ENCODE assay signal across 1 cellular context in the genomic region with DNA sequence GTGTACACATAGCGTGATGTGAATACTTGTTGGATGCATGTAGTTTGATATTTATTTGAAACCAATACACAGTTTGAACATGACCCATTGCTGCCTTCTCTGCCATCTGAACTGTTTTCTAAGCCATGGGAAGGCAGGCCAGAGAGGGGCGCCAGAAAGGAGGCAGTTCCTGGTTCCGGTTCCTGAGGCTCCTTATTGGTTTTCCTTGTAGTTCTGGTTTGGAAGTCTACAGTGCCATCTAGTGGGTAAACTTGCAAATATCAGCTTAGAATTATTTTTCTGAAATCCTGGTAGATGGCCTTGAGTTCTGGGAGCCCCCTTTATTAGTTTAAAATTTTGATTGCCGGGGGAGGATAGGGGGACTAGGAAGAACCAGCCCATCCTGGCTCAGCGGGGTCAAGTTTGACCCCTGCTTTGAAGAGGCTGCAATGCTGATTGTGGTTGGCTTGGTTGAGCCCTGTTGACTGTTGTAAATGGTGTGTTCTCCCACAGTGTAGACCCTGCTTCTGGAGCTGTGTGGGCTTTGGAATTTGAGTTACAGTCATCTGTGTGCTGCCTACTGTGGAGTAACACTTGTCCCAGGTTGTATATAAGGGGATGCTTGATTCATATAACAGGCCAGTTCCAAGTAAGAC.
TF ChIP-seq lines count a peak whose summit lies in the region.

No MANE protein-coding gene starts in this region.

TF ChIP-seq in GM12878, 131 proteins besides CTCF, POLR2A, EP300 and RAD21 (continued from another document and continues in another):
- TF ChIP-seq, protein P1, sequence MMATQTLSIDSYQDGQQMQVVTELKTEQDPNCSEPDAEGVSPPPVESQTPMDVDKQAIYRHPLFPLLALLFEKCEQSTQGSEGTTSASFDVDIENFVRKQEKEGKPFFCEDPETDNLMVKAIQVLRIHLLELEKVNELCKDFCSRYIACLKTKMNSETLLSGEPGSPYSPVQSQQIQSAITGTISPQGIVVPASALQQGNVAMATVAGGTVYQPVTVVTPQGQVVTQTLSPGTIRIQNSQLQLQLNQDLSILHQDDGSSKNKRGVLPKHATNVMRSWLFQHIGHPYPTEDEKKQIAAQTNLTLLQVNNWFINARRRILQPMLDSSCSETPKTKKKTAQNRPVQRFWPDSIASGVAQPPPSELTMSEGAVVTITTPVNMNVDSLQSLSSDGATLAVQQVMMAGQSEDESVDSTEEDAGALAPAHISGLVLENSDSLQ (IDR thresholded peaks at IDR 0.05): no peak
- TF ChIP-seq MEF2A (IDR thresholded peaks at IDR 0.05; ENCODE audit: insufficient read depth, low read depth, low read length) (no peak), ZBED1 (IDR thresholded peaks at IDR 0.05; ENCODE audit: borderline replicate concordance) (no peak), LARP7 (IDR thresholded peaks at IDR 0.05) (no peak), ESRRA (IDR thresholded peaks at IDR 0.05; ENCODE audit: low read length) (no peak), STAT3 (IDR thresholded peaks at IDR 0.05; ENCODE audit: low read depth, low read length) (peak; percentile 22; the same call in 1 of the 2 replicates), YBX1 (IDR thresholded peaks at IDR 0.05) (no peak), ZNF274 (IDR thresholded peaks at IDR 0.05; ENCODE audit: insufficient read depth, insufficient read length) (no peak), YY1 (IDR thresholded peaks at IDR 0.05; ENCODE audit: low read depth, low read length) (0 out of 2 replicates have a peak, but pooled peaks have one; percentile 17), CHD1 (IDR thresholded peaks at IDR 0.05; ENCODE audit: low read depth, low read length) (no peak), POLR2AphosphoS5 (IDR thresholded peaks at IDR 0.05; ENCODE audit: low read length) (no peak), ZNF592 (IDR thresholded peaks at IDR 0.05) (no peak), PAX8 (IDR thresholded peaks at IDR 0.05) (no peak), FOXM1 (IDR thresholded peaks at IDR 0.05; ENCODE audit: low read depth, low read length) (peak; percentile 64; the same call in 1 of the 2 replicates), WRNIP1 (IDR thresholded peaks at IDR 0.05; ENCODE audit: borderline replicate concordance, low read depth, low read length) (no peak), SIN3A (IDR thresholded peaks at IDR 0.05; ENCODE audit: low read depth, low read length) (no peak), ZNF207 (IDR thresholded peaks at IDR 0.05; ENCODE audit: borderline replicate concordance) (no peak), KDM1A (IDR thresholded peaks at IDR 0.05; ENCODE audit: borderline replicate concordance) (no peak), NFYA (IDR thresholded peaks at IDR 0.05; ENCODE audit: borderline replicate concordance, low read depth, low read length) (no peak), SPI1 (IDR thresholded peaks at IDR 0.05; ENCODE audit: borderline replicate concordance, insufficient read depth, low read depth, low read length) (peak; percentile 25; the same call in 1 of the 2 replicates), FOS (IDR thresholded peaks at IDR 0.05; ENCODE audit: borderline replicate concordance, extremely low read depth, insufficient read length) (no peak), IRF3 (IDR thresholded peaks at IDR 0.05) (no peak), SMAD1 (IDR thresholded peaks at IDR 0.05; ENCODE audit: low read depth, partially characterized antibody) (no peak), MYB (IDR thresholded peaks at IDR 0.05; ENCODE audit: borderline replicate concordance, low read depth, low read length) (no peak), MTA2 (IDR thresholded peaks at IDR 0.05; ENCODE audit: low read depth) (no peak), ELK1 (IDR thresholded peaks at IDR 0.05; ENCODE audit: low read depth, low read length) (peak; percentile 64; the same call in 1 of the 2 replicates), CEBPB (IDR thresholded peaks at IDR 0.05; ENCODE audit: borderline replicate concordance in 1 of 2, low read depth in 2 of 2, low read length in 2 of 2) (no peak), CBX3 (IDR thresholded peaks at IDR 0.05; ENCODE audit: borderline replicate concordance, low read depth) (no peak), KLF5 (IDR thresholded peaks at IDR 0.05; ENCODE audit: partially characterized antibody) (no peak), MEF2B (IDR thresholded peaks at IDR 0.05; ENCODE audit: partially characterized antibody, poor library complexity, severe bottlenecking) (no peak), FOXK2 (IDR thresholded peaks at IDR 0.05) (no peak), TBL1XR1 (IDR thresholded peaks at IDR 0.05; ENCODE audit: low read depth, low read length) (no peak), TCF12 (IDR thresholded peaks at IDR 0.05; ENCODE audit: low read depth, low read length) (0 out of 2 replicates have a peak, but pooled peaks have one; percentile 7), ZNF622 (IDR thresholded peaks at IDR 0.05) (no peak), RUNX3 (IDR thresholded peaks at IDR 0.05; ENCODE audit: low read length) (peak; percentile 52; the same call in 1 of the 2 replicates), RB1 (IDR thresholded peaks at IDR 0.05; ENCODE audit: borderline replicate concordance) (no peak), IKZF1 (conservative IDR thresholded peaks at IDR 0.05) (peak; percentile 64), SREBF2 (IDR thresholded peaks at IDR 0.05; ENCODE audit: low read length) (no peak)
- TF ChIP-seq, protein P2, sequence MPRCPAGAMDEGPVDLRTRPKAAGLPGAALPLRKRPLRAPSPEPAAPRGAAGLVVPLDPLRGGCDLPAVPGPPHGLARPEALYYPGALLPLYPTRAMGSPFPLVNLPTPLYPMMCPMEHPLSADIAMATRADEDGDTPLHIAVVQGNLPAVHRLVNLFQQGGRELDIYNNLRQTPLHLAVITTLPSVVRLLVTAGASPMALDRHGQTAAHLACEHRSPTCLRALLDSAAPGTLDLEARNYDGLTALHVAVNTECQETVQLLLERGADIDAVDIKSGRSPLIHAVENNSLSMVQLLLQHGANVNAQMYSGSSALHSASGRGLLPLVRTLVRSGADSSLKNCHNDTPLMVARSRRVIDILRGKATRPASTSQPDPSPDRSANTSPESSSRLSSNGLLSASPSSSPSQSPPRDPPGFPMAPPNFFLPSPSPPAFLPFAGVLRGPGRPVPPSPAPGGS (IDR thresholded peaks at IDR 0.05; ENCODE audit: borderline replicate concordance, insufficient read depth, low read depth, low read length, poor library complexity, severe bottlenecking): no peak
- TF ChIP-seq, protein P3, sequence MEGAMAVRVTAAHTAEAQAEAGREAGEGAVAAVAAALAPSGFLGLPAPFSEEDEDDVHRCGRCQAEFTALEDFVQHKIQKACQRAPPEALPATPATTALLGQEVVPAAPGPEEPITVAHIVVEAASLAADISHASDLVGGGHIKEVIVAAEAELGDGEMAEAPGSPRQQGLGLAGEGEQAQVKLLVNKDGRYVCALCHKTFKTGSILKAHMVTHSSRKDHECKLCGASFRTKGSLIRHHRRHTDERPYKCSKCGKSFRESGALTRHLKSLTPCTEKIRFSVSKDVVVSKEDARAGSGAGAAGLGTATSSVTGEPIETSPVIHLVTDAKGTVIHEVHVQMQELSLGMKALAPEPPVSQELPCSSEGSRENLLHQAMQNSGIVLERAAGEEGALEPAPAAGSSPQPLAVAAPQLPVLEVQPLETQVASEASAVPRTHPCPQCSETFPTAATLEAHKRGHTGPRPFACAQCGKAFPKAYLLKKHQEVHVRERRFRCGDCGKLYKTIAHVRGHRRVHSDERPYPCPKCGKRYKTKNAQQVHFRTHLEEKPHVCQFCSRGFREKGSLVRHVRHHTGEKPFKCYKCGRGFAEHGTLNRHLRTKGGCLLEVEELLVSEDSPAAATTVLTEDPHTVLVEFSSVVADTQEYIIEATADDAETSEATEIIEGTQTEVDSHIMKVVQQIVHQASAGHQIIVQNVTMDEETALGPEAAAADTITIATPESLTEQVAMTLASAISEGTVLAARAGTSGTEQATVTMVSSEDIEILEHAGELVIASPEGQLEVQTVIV (IDR thresholded peaks at IDR 0.05; ENCODE audit: borderline replicate concordance, partially characterized antibody): no peak
- TF ChIP-seq, protein P4, sequence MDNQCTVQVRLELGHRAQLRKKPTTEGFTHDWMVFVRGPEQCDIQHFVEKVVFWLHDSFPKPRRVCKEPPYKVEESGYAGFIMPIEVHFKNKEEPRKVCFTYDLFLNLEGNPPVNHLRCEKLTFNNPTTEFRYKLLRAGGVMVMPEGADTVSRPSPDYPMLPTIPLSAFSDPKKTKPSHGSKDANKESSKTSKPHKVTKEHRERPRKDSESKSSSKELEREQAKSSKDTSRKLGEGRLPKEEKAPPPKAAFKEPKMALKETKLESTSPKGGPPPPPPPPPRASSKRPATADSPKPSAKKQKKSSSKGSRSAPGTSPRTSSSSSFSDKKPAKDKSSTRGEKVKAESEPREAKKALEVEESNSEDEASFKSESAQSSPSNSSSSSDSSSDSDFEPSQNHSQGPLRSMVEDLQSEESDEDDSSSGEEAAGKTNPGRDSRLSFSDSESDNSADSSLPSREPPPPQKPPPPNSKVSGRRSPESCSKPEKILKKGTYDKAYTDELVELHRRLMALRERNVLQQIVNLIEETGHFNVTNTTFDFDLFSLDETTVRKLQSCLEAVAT (IDR thresholded peaks at IDR 0.05): no peak
- TF ChIP-seq, protein P5, sequence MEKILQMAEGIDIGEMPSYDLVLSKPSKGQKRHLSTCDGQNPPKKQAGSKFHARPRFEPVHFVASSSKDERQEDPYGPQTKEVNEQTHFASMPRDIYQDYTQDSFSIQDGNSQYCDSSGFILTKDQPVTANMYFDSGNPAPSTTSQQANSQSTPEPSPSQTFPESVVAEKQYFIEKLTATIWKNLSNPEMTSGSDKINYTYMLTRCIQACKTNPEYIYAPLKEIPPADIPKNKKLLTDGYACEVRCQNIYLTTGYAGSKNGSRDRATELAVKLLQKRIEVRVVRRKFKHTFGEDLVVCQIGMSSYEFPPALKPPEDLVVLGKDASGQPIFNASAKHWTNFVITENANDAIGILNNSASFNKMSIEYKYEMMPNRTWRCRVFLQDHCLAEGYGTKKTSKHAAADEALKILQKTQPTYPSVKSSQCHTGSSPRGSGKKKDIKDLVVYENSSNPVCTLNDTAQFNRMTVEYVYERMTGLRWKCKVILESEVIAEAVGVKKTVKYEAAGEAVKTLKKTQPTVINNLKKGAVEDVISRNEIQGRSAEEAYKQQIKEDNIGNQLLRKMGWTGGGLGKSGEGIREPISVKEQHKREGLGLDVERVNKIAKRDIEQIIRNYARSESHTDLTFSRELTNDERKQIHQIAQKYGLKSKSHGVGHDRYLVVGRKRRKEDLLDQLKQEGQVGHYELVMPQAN (conservative IDR thresholded peaks at IDR 0.05): no peak
- TF ChIP-seq, protein P6, sequence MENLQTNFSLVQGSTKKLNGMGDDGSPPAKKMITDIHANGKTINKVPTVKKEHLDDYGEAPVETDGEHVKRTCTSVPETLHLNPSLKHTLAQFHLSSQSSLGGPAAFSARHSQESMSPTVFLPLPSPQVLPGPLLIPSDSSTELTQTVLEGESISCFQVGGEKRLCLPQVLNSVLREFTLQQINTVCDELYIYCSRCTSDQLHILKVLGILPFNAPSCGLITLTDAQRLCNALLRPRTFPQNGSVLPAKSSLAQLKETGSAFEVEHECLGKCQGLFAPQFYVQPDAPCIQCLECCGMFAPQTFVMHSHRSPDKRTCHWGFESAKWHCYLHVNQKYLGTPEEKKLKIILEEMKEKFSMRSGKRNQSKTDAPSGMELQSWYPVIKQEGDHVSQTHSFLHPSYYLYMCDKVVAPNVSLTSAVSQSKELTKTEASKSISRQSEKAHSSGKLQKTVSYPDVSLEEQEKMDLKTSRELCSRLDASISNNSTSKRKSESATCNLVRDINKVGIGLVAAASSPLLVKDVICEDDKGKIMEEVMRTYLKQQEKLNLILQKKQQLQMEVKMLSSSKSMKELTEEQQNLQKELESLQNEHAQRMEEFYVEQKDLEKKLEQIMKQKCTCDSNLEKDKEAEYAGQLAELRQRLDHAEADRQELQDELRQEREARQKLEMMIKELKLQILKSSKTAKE (IDR thresholded peaks at IDR 0.05; ENCODE audit: low read depth, poor library complexity, severe bottlenecking): peak; percentile 25
